Comparison of ENCODE assay signal across 23 cellular contexts in genomic region chr6:39808934-39809333, GRCh38. TPM values are rescaled to one million over a fixed set of nuclear protein-coding genes. Genes with fewer than 3 reads are reported as not detected.
DNase-seq lines count a peak whose midpoint lies in the region; ATAC-seq, FAIRE-seq and TF ChIP-seq lines count a peak whose summit lies in the region.
"Had no signal": no experiment of that assay in that cellular context is flagged by ENCODE, and none has a peak within 500 bp of the region (broad histone marks: within the 10 kb centered on the region; RNA-seq: fewer than 3 reads in every experiment).

No MANE protein-coding gene starts in this region.

- intact Hi-C loops in breast epithelium (cut with DNase I; ENCODE audit: low total_unique reads): no loop called here
- intact Hi-C loops in mammary epithelial cell (cut with micrococcal nuclease): no loop called here
- intact Hi-C loops in thyroid gland (cut with DNase I): no loop called here

- peaks cover 2 to 13% of the 10 kb centered on the region in 2 donors for H3K4me1 ChIP-seq in breast epithelium
- no peaks in the 10 kb centered on the region for H3K4me1 ChIP-seq in mammary epithelial cell (ENCODE audit: insufficient read depth, low read length)
- peaks cover 43% of the 10 kb centered on the region for H3K4me1 ChIP-seq in astrocyte (ENCODE audit: insufficient read depth, low read length)
- H3K4me1 ChIP-seq in thyroid gland: peaks cover 26 to 45% of the 10 kb centered on the region in 2 donors

- H3K9me3 Mint-ChIP-seq in astrocyte (ENCODE audit: unreplicated experiment): no peaks in the 10 kb centered on the region
- peaks cover 0 to 3% (median 0%) of the 10 kb centered on the region in 9 donors for H3K9me3 Mint-ChIP-seq in naive thymus-derived CD8-positive, alpha-beta T cell

- H3K4me2 ChIP-seq in mammary epithelial cell (ENCODE audit: insufficient read depth, low read depth, low read length): no peak overlapping the region
- H3K4me2 ChIP-seq in astrocyte (ENCODE audit: low read length): no peak overlapping the region

- H3K79me2 ChIP-seq in mammary epithelial cell (ENCODE audit: insufficient read depth, low read length) (no peaks in the 10 kb centered on the region), astrocyte (ENCODE audit: insufficient read depth, low read length) (peaks cover 2% of the 10 kb centered on the region)

- ATAC-seq in naive thymus-derived CD8-positive, alpha-beta T cell: no peak
- no peak for ATAC-seq in HG03442 (IDR thresholded peaks at IDR 0.05; ENCODE audit: unreplicated experiment)
- no peak for ATAC-seq in HG03045 (IDR thresholded peaks at IDR 0.05; ENCODE audit: unreplicated experiment)

- no peaks in the 10 kb centered on the region for H3K27me3 Mint-ChIP-seq in astrocyte (ENCODE audit: low read depth, unreplicated experiment)
- peaks cover 8 to 41% (median 17%) of the 10 kb centered on the region in 5 donors for H3K27me3 Mint-ChIP-seq in naive thymus-derived CD8-positive, alpha-beta T cell

- H3K9ac ChIP-seq in mammary epithelial cell (ENCODE audit: insufficient read depth, low read length) (no peak overlapping the region), astrocyte (ENCODE audit: low read length) (no peak overlapping the region)

- FAIRE-seq in astrocyte (lab: Jason Lieb, UNC): no peak
- FAIRE-seq: endothelial cell of umbilical vein had no signal

- no peak overlapping the region for H2AFZ ChIP-seq in mammary epithelial cell (ENCODE audit: low read depth, low read length)
- no peak overlapping the region for H2AFZ ChIP-seq in astrocyte (ENCODE audit: low read depth, low read length)

- no peak for TF ChIP-seq POLR2A in breast epithelium (IDR thresholded peaks at IDR 0.05)
- no peak for TF ChIP-seq POLR2A in thyroid gland (IDR thresholded peaks at IDR 0.05)

- TF ChIP-seq CTCF in breast epithelium (IDR thresholded peaks at IDR 0.05) (no peak), mammary epithelial cell (conservative IDR thresholded peaks at IDR 0.05 in 1 of 2, IDR thresholded peaks at IDR 0.05 in 1 of 2; ENCODE audit: extremely low read depth in 1 of 2, insufficient read depth in 1 of 2, low read depth in 1 of 2, low read length in 2 of 2) (no peak), astrocyte (IDR thresholded peaks at IDR 0.05; ENCODE audit: insufficient read depth, low read depth, low read length) (no peak), thyroid gland (IDR thresholded peaks at IDR 0.05) (no peak)

- 73% methylated on average over 4 of the region's 5 CpGs for WGBS in mammary epithelial cell (ENCODE audit: low coverage, missing lambda C conversion rate)
- WGBS in thyroid gland, 2 donors: 37 to 42% methylated on average over 5 of the region's 5 CpGs

- no peaks in the 10 kb centered on the region for H4K20me1 ChIP-seq in mammary epithelial cell (ENCODE audit: insufficient read depth, low read length)
- H4K20me1 ChIP-seq in astrocyte (ENCODE audit: insufficient read depth, low read length): no peaks in the 10 kb centered on the region

- dilution Hi-C loops in mammary epithelial cell (cut with HindIII; ENCODE audit: low sequenced_read_pairs): no loop called here

- H3K27ac ChIP-seq in breast epithelium (peak overlapping the region; percentile 10 to 13), mammary epithelial cell (ENCODE audit: insufficient read depth, low read depth, low read length) (no peak overlapping the region), astrocyte (ENCODE audit: low read depth, low read length) (no peak overlapping the region), thyroid gland (peak overlapping the region in 2 of 3 donors; percentile 45 to 55)
- H3K27ac ChIP-seq: uterus had no signal

- H3K36me3 ChIP-seq in breast epithelium (no peaks in the 10 kb centered on the region), mammary epithelial cell (ENCODE audit: insufficient read depth, low read length) (no peaks in the 10 kb centered on the region), astrocyte (ENCODE audit: insufficient read depth, low read length) (no peaks in the 10 kb centered on the region), thyroid gland (no peaks in the 10 kb centered on the region)
- H3K36me3 ChIP-seq: MG63, uterus had no signal

- H3K4me3 Mint-ChIP-seq in astrocyte (ENCODE audit: unreplicated experiment): no peak overlapping the region
- H3K4me3 Mint-ChIP-seq in naive thymus-derived CD8-positive, alpha-beta T cell: no peak overlapping the region
- H3K4me3 Mint-ChIP-seq: neural crest cell had no signal

- in situ Hi-C loops in mammary epithelial cell (cut with MboI; ENCODE audit: low sequenced_read_pairs in 2 of 2): no loop called here

- H3K36me3 Mint-ChIP-seq in astrocyte (ENCODE audit: low read depth, unreplicated experiment): peaks cover 5% of the 10 kb centered on the region
- H3K36me3 Mint-ChIP-seq in naive thymus-derived CD8-positive, alpha-beta T cell: no peaks in the 10 kb centered on the region

- peaks cover 70% of the 10 kb centered on the region for H3K4me1 Mint-ChIP-seq in astrocyte (ENCODE audit: low read depth, unreplicated experiment)
- peaks cover 0 to 8% (median 4%) of the 10 kb centered on the region in 4 donors for H3K4me1 Mint-ChIP-seq in naive thymus-derived CD8-positive, alpha-beta T cell

- H3K27me3 ChIP-seq in breast epithelium: no peaks in the 10 kb centered on the region
- H3K27me3 ChIP-seq in mammary epithelial cell (ENCODE audit: insufficient read depth, low read length): peaks cover 3% of the 10 kb centered on the region
- no peaks in the 10 kb centered on the region for H3K27me3 ChIP-seq in astrocyte (ENCODE audit: insufficient read depth, low read length)
- no peaks in the 10 kb centered on the region for H3K27me3 ChIP-seq in thyroid gland
- H3K27me3 ChIP-seq: MG63, uterus had no signal

- H3K9me3 ChIP-seq in breast epithelium: no peaks in the 10 kb centered on the region
- no peaks in the 10 kb centered on the region for H3K9me3 ChIP-seq in mammary epithelial cell (replicated peaks; ENCODE audit: insufficient read depth, low read length)
- H3K9me3 ChIP-seq in astrocyte (ENCODE audit: insufficient read depth, low read depth, low read length): no peaks in the 10 kb centered on the region
- no peaks in the 10 kb centered on the region for H3K9me3 ChIP-seq in thyroid gland
- H3K9me3 ChIP-seq: MG63, uterus had no signal

- no peak for DNase-seq in breast epithelium (ENCODE audit: low spot score in 2 of 2)
- no peak for DNase-seq in mammary epithelial cell
- DNase-seq in astrocyte (ENCODE audit: low read depth): peak; percentile 68
- peak; percentile 48 for DNase-seq in medulla oblongata (ENCODE audit: extremely low spot score)
- peak; percentile 71 to 77 for DNase-seq in thyroid gland
- no peak for DNase-seq in naive thymus-derived CD8-positive, alpha-beta T cell
- DNase-seq: activated CD4-positive, alpha-beta T cell treated with anti-CD3 and anti-CD28 coated beads for 48 hours; activated CD8-positive, alpha-beta memory T cell treated with anti-CD3 and anti-CD28 coated beads, Interleukin-2, amount 50 U/mL, for 48 hours; activated gamma-delta T cell; DND-41; foreskin melanocyte; IMR-90; MG63; NCI-H2171; NK-92 treated with Interleukin-12 subunit alpha and Interleukin-12 subunit beta, amount 100 ng/mL, for 24 hours; retina; RPMI8226; stimulated activated naive CD4-positive, alpha-beta T cell treated with Interleukin-2 at 50 U/mL for 16 hours; uterus had no signal

- no peak overlapping the region for H3K27ac Mint-ChIP-seq in astrocyte (ENCODE audit: unreplicated experiment)
- no peak overlapping the region for H3K27ac Mint-ChIP-seq in naive thymus-derived CD8-positive, alpha-beta T cell

- CTCF ChIA-PET in mammary epithelial cell (lab: Charles Lee; ENCODE audit: low non-redundant PET): no interaction called here

- H3K4me3 ChIP-seq in breast epithelium: no peak overlapping the region
- H3K4me3 ChIP-seq in mammary epithelial cell (replicated peaks in 1 of 3; ENCODE audit: insufficient read depth in 1 of 3, low read depth in 2 of 3, low read length in 3 of 3): no peak overlapping the region
- no peak overlapping the region for H3K4me3 ChIP-seq in astrocyte (ENCODE audit: insufficient read depth, low read depth, low read length)
- no peak overlapping the region for H3K4me3 ChIP-seq in thyroid gland (replicated peaks in 1 of 3)
- H3K4me3 ChIP-seq: MG63, uterus had no signal

- BruUV-seq in mammary epithelial cell (replicated peaks; lab: Mats Ljungman, UMichigan): no TSS peak

- POLR2A ChIA-PET in naive thymus-derived CD8-positive, alpha-beta T cell (lab: Charles Lee): no interaction called here

RNA-seq across cellular contexts. Expression of gene DAAM2, which starts 16.8 kb away (rescaled TPM):
- 10 to 100 TPM; 16.2 to 59.5 (median 41.3) TPM for total RNA-seq in breast epithelium
- under 1 TPM in 1 of 2 donors, not detected in 1; 0.17 TPM for total RNA-seq in mammary epithelial cell
- polyA plus RNA-seq in mammary epithelial cell: 0.02 TPM
- not detected for polyA minus RNA-seq in mammary epithelial cell
- total RNA-seq in astrocyte: 38.4 and 50.3 TPM in 2 replicates
- total RNA-seq in thyroid gland: 10 to 100 TPM; 17.8 to 37.0 (median 23.8) TPM
- total RNA-seq in naive thymus-derived CD8-positive, alpha-beta T cell: not detected
- polyA plus RNA-seq in naive thymus-derived CD8-positive, alpha-beta T cell: not detected

Comparison
In these comparisons a context has a peak if more than half of its experiments do, and no peak if none do; other contexts are left out.
1. H3K27ac ChIP-seq: peak in breast epithelium (2 of 2) and thyroid gland (2 of 3); none in mammary epithelial cell (single experiment) and astrocyte (single experiment).
2. RNA of gene DAAM2, which starts 16.8 kb away (total RNA-seq): 16.2 to 59.5 TPM in breast epithelium, 38.4 to 50.3 TPM in astrocyte and 17.8 to 37.0 TPM in thyroid gland; 0.17 TPM in mammary epithelial cell and not detected in naive thymus-derived CD8-positive, alpha-beta T cell; every median in the first group is over 10 times any median in the second.
3. DNase-seq: peak in astrocyte (single experiment), medulla oblongata (single experiment) and thyroid gland (2 of 2); none in breast epithelium (0 of 2), mammary epithelial cell (single experiment) and naive thymus-derived CD8-positive, alpha-beta T cell (0 of 10).